10 cellular contexts compared by ENCODE assay signal in genomic region chr6:39048481-39049399, GRCh38. TPM values are rescaled to one million over a fixed set of nuclear protein-coding genes. Genes with fewer than 3 reads are reported as not detected.
DNase-seq lines count a peak whose midpoint lies in the region; ATAC-seq, FAIRE-seq and TF ChIP-seq lines count a peak whose summit lies in the region.
"Had no signal": no experiment of that assay in that cellular context is flagged by ENCODE, and none has a peak within 500 bp of the region (broad histone marks: within the 10 kb centered on the region; RNA-seq: fewer than 3 reads in every experiment).

Gene GLP1R (plus strand): TSS chr6:39048781. CDS start chr6:39048841, 60 bp downstream.

- H3K4me1 Mint-ChIP-seq in IgD-negative memory B cell = peaks cover 0 to 2% (median 1%) of the 10 kb centered on the region in 3 donors

- POLR2A ChIA-PET in A673 (lab: Charles Lee; ENCODE audit: low non-redundant PET) = no interaction called here
- POLR2A ChIA-PET in H1 (lab: Charles Lee; ENCODE audit: partially characterized antibody) = interaction anchor here (0.8 to 1.5 kb wide), 3 partner anchors 10 to 13 kb away, joined by 3 to 5 read pairs (median 4); no protein-coding TSS in a partner anchor

- no peak for TF ChIP-seq POLR2A in H1 (IDR thresholded peaks at IDR 0.05; ENCODE audit: control extremely low read depth in 1 of 2, low read depth in 2 of 2, low read length in 2 of 2)

- 0 out of 2 replicates have a peak, but pooled peaks cover 2% of the 10 kb centered on the region for H3K79me1 ChIP-seq in H1 (ENCODE audit: low read depth, low read length)

- H3K27me3 ChIP-seq in A673 (replicated peaks; ENCODE audit: insufficient read depth, low read depth, low read length, poor library complexity) (peaks cover 51% of the 10 kb centered on the region), H1 (replicated peaks in 1 of 4; ENCODE audit: control insufficient read depth in 3 of 4, extremely low read depth in 1 of 4, insufficient read depth in 3 of 4, low read length in 3 of 4) (peaks cover 3 to 39% (median 33%) of the 10 kb centered on the region in 4 experiments)

- no peak for DNase-seq in A673 (ENCODE audit: low spot score)
- peak in 1 of 2 experiments; percentile 82 for DNase-seq in H1 (ENCODE audit: low read depth in 1 of 2, low spot score in 2 of 2)
- no peak for DNase-seq in mucosa of descending colon
- no peak for DNase-seq in sciatic nerve (ENCODE audit: low spot score)

- H3K56ac ChIP-seq in H1 (replicated peaks; ENCODE audit: insufficient read length, low read depth, low read length) = no peak within 1 kb of the TSS

- no peaks in the 10 kb centered on the region for H3K36me3 Mint-ChIP-seq in IgD-negative memory B cell

- no peak within 1 kb of the TSS for H2BK12ac ChIP-seq in H1 (ENCODE audit: low read depth, low read length)

- H3K9me3 Mint-ChIP-seq in IgD-negative memory B cell = no peaks in the 10 kb centered on the region

- no peak within 1 kb of the TSS for H2BK20ac ChIP-seq in H1 (ENCODE audit: low read length)

- peaks cover 34% of the 10 kb centered on the region for H3K27me3 Mint-ChIP-seq in IgD-negative memory B cell

- H3K23me2 ChIP-seq in H1 (ENCODE audit: low read depth, low read length) = peaks cover 12% of the 10 kb centered on the region; the same call in 1 of the 2 replicates

- peak within 1 kb of the TSS; percentile 27 to 53 (median 42); a peak in 4 of 7 replicates for H3K9ac ChIP-seq in H1 (replicated peaks in 1 of 4; ENCODE audit: extremely low read depth in 1 of 4, low read depth in 3 of 4, low read length in 3 of 4)

- CTCF ChIA-PET in A673 (lab: Charles Lee) (no interaction called here), H1 (lab: Charles Lee; ENCODE audit: partially characterized antibody) (interaction anchor here (0.7 to 2.6 kb wide), 12 partner anchors 12 to 102 kb away, joined by 3 to 14 read pairs (median 4); no protein-coding TSS in a partner anchor)

- intact Hi-C loops in A673 (cut with micrococcal nuclease; ENCODE audit: unreplicated experiment) = no loop called here
- intact Hi-C loops in mucosa of descending colon (cut with DNase I, micrococcal nuclease) = no loop called here
- intact Hi-C loops in sciatic nerve (cut with DNase I) = no loop called here

- H3K79me2 ChIP-seq in H1 (ENCODE audit: control insufficient read depth in 1 of 2, insufficient read depth in 2 of 2, low read length in 2 of 2) = no peaks in the 10 kb centered on the region

- TF ChIP-seq CTCF in A673 (conservative IDR thresholded peaks at IDR 0.05; ENCODE audit: low read depth, low read length) (no peak), H1 (IDR thresholded peaks at IDR 0.05; ENCODE audit: control extremely low read depth in 1 of 3, insufficient read depth in 1 of 3, low read depth in 1 of 3, low read length in 3 of 3) (no peak), mucosa of descending colon (IDR thresholded peaks at IDR 0.05) (no peak)

- WGBS in H1 (ENCODE audit: extremely low coverage in 1 of 2, insufficient coverage in 1 of 2, insufficient read length in 1 of 2, insufficient replicate concordance in 2 of 2, low coverage in 1 of 2, low lambda C conversion rate in 2 of 2, missing lambda C conversion rate in 1 of 2), 2 experiments = 4% methylated on average over 29 of the region's 74 CpGs; no CpG with 5 or more reads in 1 of the 2 experiments

- H4K20me1 ChIP-seq in H1 (replicated peaks in 1 of 2; ENCODE audit: control insufficient read depth in 1 of 2, insufficient read depth in 2 of 2, low read length in 2 of 2) = peaks cover 3 to 9% of the 10 kb centered on the region in 2 experiments

- peak within 1 kb of the TSS in 3 of 4 donors; percentile 1 to 77 (median 41) for H3K4me3 Mint-ChIP-seq in IgD-negative memory B cell

- no peak within 1 kb of the TSS for H2AK5ac ChIP-seq in H1 (ENCODE audit: low read depth, low read length)

- H4K5ac ChIP-seq in H1 (ENCODE audit: insufficient read length, low read depth, low read length) = no peak within 1 kb of the TSS

- 0 out of 2 replicates have a peak within 1 kb of the TSS, but pooled peaks have one; percentile 46 for H2BK15ac ChIP-seq in H1 (ENCODE audit: low read length)

- H3K27ac ChIP-seq in A673 (ENCODE audit: low read depth, low read length, poor library complexity, severe bottlenecking) (no peak within 1 kb of the TSS), H1 (ENCODE audit: low read depth, low read length) (no peak within 1 kb of the TSS)
- H3K27ac ChIP-seq: SK-N-MC had no signal

- BruUV-seq in A673 (replicated peaks; lab: Mats Ljungman, UMichigan) = no TSS peak

- H3K9me3 ChIP-seq in A673 (ENCODE audit: low read depth, low read length, poor library complexity, severe bottlenecking) = no peaks in the 10 kb centered on the region
- H3K9me3 ChIP-seq in H1 (ENCODE audit: insufficient read depth in 2 of 2, low read depth in 1 of 2, low read length in 1 of 2) = no peaks in the 10 kb centered on the region
- no peaks in the 10 kb centered on the region for H3K9me3 ChIP-seq in mucosa of descending colon

- H4K8ac ChIP-seq in H1 (ENCODE audit: extremely low read depth, insufficient read depth, low read length) = peak within 1 kb of the TSS; percentile 60

- no peak within 1 kb of the TSS for H3K23ac ChIP-seq in H1 (ENCODE audit: insufficient read length)

- no peak for TF ChIP-seq EP300 in H1 (IDR thresholded peaks at IDR 0.05; ENCODE audit: borderline replicate concordance in 1 of 2, low read depth in 2 of 2, low read length in 2 of 2)

- no peak within 1 kb of the TSS for H3K4ac ChIP-seq in H1 (replicated peaks; ENCODE audit: insufficient read length, low read depth, low read length)

- TF ChIP-seq RAD21 in H1 (IDR thresholded peaks at IDR 0.05 in 1 of 2, conservative IDR thresholded peaks at IDR 0.05 in 1 of 2; ENCODE audit: low read depth in 2 of 2, low read length in 2 of 2) = no peak

- H2BK5ac ChIP-seq in H1 (ENCODE audit: low read depth, low read length) = no peak within 1 kb of the TSS

- H3K27ac Mint-ChIP-seq in IgD-negative memory B cell = no peak within 1 kb of the TSS

- no peak within 1 kb of the TSS for H3K14ac ChIP-seq in H1 (ENCODE audit: insufficient read length)

- H3K36me3 ChIP-seq in A673 (ENCODE audit: insufficient read depth, low read length, poor library complexity, severe bottlenecking) (no peaks in the 10 kb centered on the region), H1 (ENCODE audit: control insufficient read depth in 2 of 4, insufficient read depth in 4 of 4, low read length in 3 of 4) (no peaks in the 10 kb centered on the region), mucosa of descending colon (ENCODE audit: low read depth) (no peaks in the 10 kb centered on the region)

- H2BK120ac ChIP-seq in H1 (replicated peaks; ENCODE audit: low read depth, low read length) = no peak within 1 kb of the TSS

- no peak for FAIRE-seq in H1 (lab: Jason Lieb, UNC)
- FAIRE-seq: K562 had no signal

- H3K4me1 ChIP-seq in A673 (ENCODE audit: insufficient read depth, low read length, poor library complexity, severe bottlenecking) = no peaks in the 10 kb centered on the region
- H3K4me1 ChIP-seq in H1 (replicated peaks in 1 of 4; ENCODE audit: control insufficient read depth in 3 of 4, insufficient read depth in 4 of 4, low read length in 3 of 4) = peaks cover 0 to 6% (median 4%) of the 10 kb centered on the region in 4 experiments; a peak in 5 of 7 replicates
- peaks cover 2% of the 10 kb centered on the region for H3K4me1 ChIP-seq in mucosa of descending colon (ENCODE audit: low read depth)

- ATAC-seq in mucosa of descending colon = peak; percentile 26
- ATAC-seq in HG02798 (IDR thresholded peaks at IDR 0.05; ENCODE audit: poor library complexity, unreplicated experiment) = no peak
- no peak for ATAC-seq in GM18519 (IDR thresholded peaks at IDR 0.05; ENCODE audit: low FRiP score, unreplicated experiment)
- no peak for ATAC-seq in HG02840 (IDR thresholded peaks at IDR 0.05; ENCODE audit: low FRiP score, unreplicated experiment)
- no peak for ATAC-seq in sciatic nerve
- ATAC-seq: K562 had no signal

- H3K4me3 ChIP-seq in A673 (ENCODE audit: low read depth, low read length, poor library complexity, severe bottlenecking) = peak within 1 kb of the TSS; percentile 19
- H3K4me3 ChIP-seq in H1 (ENCODE audit: extremely low read depth in 1 of 4, insufficient read depth in 2 of 4, low read depth in 3 of 4, low read length in 4 of 4) = peak within 1 kb of the TSS; percentile 65 to 85 (median 72)
- no peak within 1 kb of the TSS for H3K4me3 ChIP-seq in mucosa of descending colon
- H3K4me3 ChIP-seq: K562, SK-N-MC had no signal

- peak within 1 kb of the TSS; percentile 60 for H3K18ac ChIP-seq in H1 (ENCODE audit: extremely low read depth, low read length)

- 0 out of 2 replicates have a peak within 1 kb of the TSS, but pooled peaks have one; percentile 34 for H2AFZ ChIP-seq in H1 (ENCODE audit: low read length)

- H3K4me2 ChIP-seq in H1 (ENCODE audit: insufficient read depth in 1 of 2, low read depth in 2 of 2, low read length in 2 of 2) = peak within 1 kb of the TSS; percentile 77 to 84

- H4K91ac ChIP-seq in H1 (replicated peaks; ENCODE audit: insufficient read length, low read length) = no peak within 1 kb of the TSS

TF ChIP-seq in H1, 55 proteins besides CTCF, POLR2A, EP300 and RAD21 (continues in another document):
- TF ChIP-seq MAFK (IDR thresholded peaks at IDR 0.05; ENCODE audit: low read depth, low read length) (no peak), GTF2F1 (IDR thresholded peaks at IDR 0.05; ENCODE audit: borderline replicate concordance, low read depth, low read length) (no peak), TCF12 (IDR thresholded peaks at IDR 0.05; ENCODE audit: low read depth, low read length) (no peak), SIN3A (conservative IDR thresholded peaks at IDR 0.05 in 1 of 2, IDR thresholded peaks at IDR 0.05 in 1 of 2; ENCODE audit: low read depth in 1 of 2, low read length in 2 of 2) (no peak), RBBP5 (IDR thresholded peaks at IDR 0.05; ENCODE audit: borderline replicate concordance, low read depth, low read length) (no peak), ZNF274 (IDR thresholded peaks at IDR 0.05; ENCODE audit: borderline replicate concordance, extremely low read depth, low read length) (no peak), RFX5 (IDR thresholded peaks at IDR 0.05; ENCODE audit: borderline replicate concordance, low read depth, low read length) (no peak), NRF1 (IDR thresholded peaks at IDR 0.05; ENCODE audit: low read depth, low read length) (no peak)

RNA-seq across cellular contexts. Expression of gene GLP1R, which starts in this region (rescaled TPM):
- total RNA-seq in A673 (2021) (not detected in 2 replicates), mucosa of descending colon (under 1 TPM in 2 of 3 donors, not detected in 1; 0.09 to 0.14 TPM), sciatic nerve (1.6 TPM)
- polyA plus RNA-seq in IgD-negative memory B cell (not detected), H1 (2011; rRNA removed) (2.7 TPM in 2 replicates)
- 2.6 and 3.0 TPM in 2 replicates for total RNA-seq in H1 (2021; fragmentation: NEBNext Ultra II Directional; extraction: Animal tissue kit (Norgen Biotek cat#: 25700))
- 3.2 TPM for polyA plus RNA-seq in H1 (2011; cell fraction: cytosol; rRNA removed)
- polyA plus RNA-seq in H1 (2011; cell fraction: nucleus; rRNA removed) = 7.3 TPM
- polyA plus RNA-seq in H1 (2012, experiment 1 of 2) = 1.9 to 2.3 TPM (median 2.2 TPM) in 4 replicates
- 0.79 TPM for polyA plus RNA-seq in H1 (2012, experiment 2 of 2)
- polyA plus RNA-seq in H1 (2013, experiment 1 of 2) = 1.9 TPM
- polyA plus RNA-seq in H1 (2013, experiment 2 of 2) = 2.1 TPM
- polyA minus RNA-seq in H1 (2011; rRNA and poly(A)+ RNA removed) = 5.1 and 6.2 TPM in 2 replicates
- 1.5 TPM for polyA minus RNA-seq in H1 (2011; cell fraction: cytosol; rRNA and poly(A)+ RNA removed)
- 3.6 TPM for polyA minus RNA-seq in H1 (2011; cell fraction: nucleus; rRNA and poly(A)+ RNA removed)
- total RNA-seq: K562 had no signal
- polyA plus RNA-seq: K562 had no signal

Comparison
In these comparisons a context has a peak if more than half of its experiments do, and no peak if none do; other contexts are left out.
1. Peak in ATAC-seq in mucosa of descending colon; RNA of the gene not detected or under 1 TPM.